20 cellular contexts compared by ENCODE assay signal in the genomic region with DNA sequence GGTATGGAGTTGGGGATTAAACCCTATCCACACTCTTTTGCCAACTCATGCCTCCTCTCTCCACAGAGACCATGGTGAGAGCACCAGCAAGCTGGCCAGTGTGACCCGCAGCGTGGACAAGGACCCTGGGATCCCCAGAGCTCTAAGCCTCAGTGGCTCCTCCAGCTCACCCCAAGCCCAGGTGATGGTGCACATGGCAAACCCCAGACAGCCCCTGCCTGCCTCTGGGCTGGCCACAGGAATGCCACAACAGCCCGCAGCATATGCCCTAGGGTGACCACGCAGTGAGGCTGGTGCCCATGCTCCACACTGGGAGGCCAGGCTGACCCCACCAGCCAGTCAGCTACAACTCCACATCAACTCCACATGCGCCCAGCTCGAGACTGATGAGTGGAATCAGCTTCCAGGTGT. TPM values are rescaled to one million over a fixed set of nuclear protein-coding genes. Genes with fewer than 3 reads are reported as not detected.
DNase-seq lines count a peak whose midpoint lies in the region; ATAC-seq and TF ChIP-seq lines count a peak whose summit lies in the region.
"Had no signal": no experiment of that assay in that cellular context is flagged by ENCODE, and none has a peak within 500 bp of the region (broad histone marks: within the 10 kb centered on the region; RNA-seq: fewer than 3 reads in every experiment).

No MANE protein-coding gene starts in this region.

- no peaks in the 10 kb centered on the region for H3K9me3 ChIP-seq in Peyer's patch
- H3K9me3 ChIP-seq in tibial artery = no peaks in the 10 kb centered on the region
- H3K9me3 ChIP-seq: MG63, pancreas, uterus had no signal

- H3K4me1 ChIP-seq in Peyer's patch = no peaks in the 10 kb centered on the region
- no peaks in the 10 kb centered on the region for H3K4me1 ChIP-seq in tibial artery
- H3K4me1 ChIP-seq: pancreas, uterus had no signal

- DNase-seq in activated naive CD4-positive, alpha-beta T cell treated with anti-CD3 and anti-CD28 coated beads for 36 hours = no peak
- no peak for DNase-seq in activated naive CD4-positive, alpha-beta T cell treated with anti-CD3 and anti-CD28 coated beads, Interleukin-2, amount 50 U/mL, for 16 hours
- DNase-seq in Peyer's patch = peak in 2 of 3 donors; percentile 38 to 41
- peak; percentile 38 for DNase-seq in left lobe of liver (ENCODE audit: low spot score)
- DNase-seq in tibial artery = peak; percentile 11 to 48
- no peak for DNase-seq in H4 (ENCODE audit: low spot score)
- DNase-seq in caudate nucleus (lab: John Stamatoyannopoulos, UW) = no peak
- DNase-seq: activated gamma-delta T cell treated with Interleukin-2 at 50 U/mL for 16 hours; anterior cingulate cortex; H9; MG63; NCI-H1436 treated with DMSO at 0.1 percent for 48 hours; SHP77 treated with DMSO at 0.1 percent for 48 hours; stimulated activated CD4-positive, alpha-beta T cell treated with anti-CD3 and anti-CD28 coated beads, Interleukin-4, amount 100 ng/mL, for 1 hour; T-helper 2 cell; WERI-Rb-1 had no signal

- TF ChIP-seq POLR2A in Peyer's patch (IDR thresholded peaks at IDR 0.05) = no peak

- H3K27ac Mint-ChIP-seq in activated naive CD4-positive, alpha-beta T cell treated with anti-CD3 and anti-CD28 coated beads for 36 hours = peak overlapping the region; percentile 95

- H3K4me3 ChIP-seq in Peyer's patch (no peak overlapping the region), tibial artery (no peak overlapping the region)
- H3K4me3 ChIP-seq: MG63, pancreas, uterus had no signal

- H3K36me3 Mint-ChIP-seq in activated naive CD4-positive, alpha-beta T cell treated with anti-CD3 and anti-CD28 coated beads for 36 hours (ENCODE audit: low read depth) = peaks cover 60% of the 10 kb centered on the region

- ATAC-seq in left lobe of liver (no peak), GM21381 (IDR thresholded peaks at IDR 0.05; ENCODE audit: unreplicated experiment) (no peak)
- ATAC-seq: pancreas had no signal

- H3K36me3 ChIP-seq in Peyer's patch = no peaks in the 10 kb centered on the region
- H3K36me3 ChIP-seq in tibial artery = peaks cover 0 to 9% (median 3%) of the 10 kb centered on the region in 3 donors
- H3K36me3 ChIP-seq: MG63, pancreas, uterus, WERI-Rb-1 had no signal

- CTCF ChIA-PET in activated naive CD4-positive, alpha-beta T cell treated with anti-CD3 and anti-CD28 coated beads for 36 hours (lab: Charles Lee) = interaction anchor here (0.7 to 1.0 kb wide), 2 partner anchors 24 to 127 kb away, joined by 3 to 4 read pairs; no protein-coding TSS in a partner anchor

- peaks cover 51% of the 10 kb centered on the region for H3K4me1 Mint-ChIP-seq in activated naive CD4-positive, alpha-beta T cell treated with anti-CD3 and anti-CD28 coated beads for 36 hours (ENCODE audit: low read depth)

- no peaks in the 10 kb centered on the region for H3K27me3 Mint-ChIP-seq in activated naive CD4-positive, alpha-beta T cell treated with anti-CD3 and anti-CD28 coated beads for 36 hours (ENCODE audit: low read depth)

- no peaks in the 10 kb centered on the region for H3K27me3 ChIP-seq in Peyer's patch
- H3K27me3 ChIP-seq in tibial artery = no peaks in the 10 kb centered on the region
- H3K27me3 ChIP-seq: MG63, pancreas, uterus had no signal

- intact Hi-C loops in activated naive CD4-positive, alpha-beta T cell treated with anti-CD3 and anti-CD28 coated beads for 36 hours (cut with micrococcal nuclease) = no loop called here
- intact Hi-C loops in tibial artery (cut with DNase I; ENCODE audit: low total_unique reads) = no loop called here

- H3K4me3 Mint-ChIP-seq in activated naive CD4-positive, alpha-beta T cell treated with anti-CD3 and anti-CD28 coated beads for 36 hours = no peak overlapping the region
- H3K4me3 Mint-ChIP-seq: H9 had no signal

- peaks cover 2% of the 10 kb centered on the region for H3K9me3 Mint-ChIP-seq in activated naive CD4-positive, alpha-beta T cell treated with anti-CD3 and anti-CD28 coated beads for 36 hours

- TF ChIP-seq CTCF in Peyer's patch (IDR thresholded peaks at IDR 0.05) = no peak
- TF ChIP-seq CTCF in tibial artery (IDR thresholded peaks at IDR 0.05) = no peak

- H3K27ac ChIP-seq in Peyer's patch = no peak overlapping the region
- no peak overlapping the region for H3K27ac ChIP-seq in tibial artery
- no peak overlapping the region for H3K27ac ChIP-seq in caudate nucleus (ENCODE audit: low read depth, low read length)
- H3K27ac ChIP-seq: C4-2B, pancreas, uterus, WERI-Rb-1 had no signal

RNA-seq across cellular contexts. Expression of a gene that starts 11.5 kb away (rescaled TPM):
- total RNA-seq in activated naive CD4-positive, alpha-beta T cell treated with anti-CD3 and anti-CD28 coated beads for 36 hours = 10 to 100 TPM; 51.4 to 52.0 TPM
- 10 to 100 TPM; 34.7 to 74.4 (median 58.9) TPM for total RNA-seq in Peyer's patch
- 8.5 TPM for total RNA-seq in left lobe of liver
- total RNA-seq in H4 (2014; rRNA removed; shearing (Covaris generic)) = 63.3 and 72.3 TPM in 2 replicates

RNA-seq across cellular contexts. Expression of a gene that starts 26.0 kb away (rescaled TPM):
- 10 to 100 TPM; 62.7 to 68.3 TPM for total RNA-seq in activated naive CD4-positive, alpha-beta T cell treated with anti-CD3 and anti-CD28 coated beads for 36 hours
- total RNA-seq in Peyer's patch (10 to 100 TPM in 1 of 4 donors, 1 to 10 TPM in 3; 5.5 to 21.5 (median 7.9) TPM), left lobe of liver (49.7 TPM)
- total RNA-seq in H4 (2014; rRNA removed; shearing (Covaris generic)) = not detected in 2 replicates

RNA-seq across cellular contexts. Expression of a gene that starts 49.6 kb away (rescaled TPM):
- 10 to 100 TPM; 93.9 to 96.9 TPM for total RNA-seq in activated naive CD4-positive, alpha-beta T cell treated with anti-CD3 and anti-CD28 coated beads for 36 hours
- total RNA-seq in Peyer's patch = 10 to 100 TPM; 47.0 to 56.8 (median 54.5) TPM
- total RNA-seq in left lobe of liver = 53.3 TPM
- total RNA-seq in H4 (2014; rRNA removed; shearing (Covaris generic)) = 83.4 and 87.3 TPM in 2 replicates

Comparison
In these comparisons a context has a peak if more than half of its experiments do, and no peak if none do; other contexts are left out.
1. DNase-seq: peak in Peyer's patch (2 of 3), left lobe of liver (single experiment) and tibial artery (2 of 2); none in activated naive CD4-positive, alpha-beta T cell treated with anti-CD3 and anti-CD28 coated beads for 36 hours (single experiment), activated naive CD4-positive, alpha-beta T cell treated with anti-CD3 and anti-CD28 coated beads, Interleukin-2, amount 50 U/mL, for 16 hours (single experiment), H4 (single experiment) and caudate nucleus (0 of 61).